In genomic region chr22:26642465-26643367, GRCh38 we compare ENCODE assay signal across 9 cellular contexts. TPM values are rescaled to one million over a fixed set of nuclear protein-coding genes. Genes with fewer than 3 reads are reported as not detected.
DNase-seq lines count a peak whose midpoint lies in the region; ATAC-seq, FAIRE-seq and TF ChIP-seq lines count a peak whose summit lies in the region.
"Had no signal": no experiment of that assay in that cellular context is flagged by ENCODE, and none has a peak within 500 bp of the region (broad histone marks: within the 10 kb centered on the region; RNA-seq: fewer than 3 reads in every experiment).

No MANE protein-coding gene starts in this region.

- TF ChIP-seq POLR2A in HepG2 (IDR thresholded peaks at IDR 0.05; ENCODE audit: insufficient read depth in 1 of 2, low read depth in 2 of 2, low read length in 2 of 2), result no peak

- H3K4me3 ChIP-seq in BLaER1 treated with 17β-estradiol and CSF1 and Interleukin-3, amounts not matched to agents 10 nM and 100 nM, result peak overlapping the region in 2 of 10 experiments; percentile 7 to 9; a peak in 4 of 20 replicates
- H3K4me3 ChIP-seq in Loucy (ENCODE audit: low read length, poor library complexity, severe bottlenecking) (peak overlapping the region; percentile 63), HepG2 (replicated peaks in 1 of 3; ENCODE audit: insufficient read depth in 1 of 3, low read depth in 2 of 3, low read length in 3 of 3) (no peak overlapping the region), BE2C (ENCODE audit: low read depth, low read length) (no peak overlapping the region)

- peak overlapping the region; percentile 29 to 71 (median 63); a peak in 21 of 22 replicates for H3K27ac ChIP-seq in BLaER1 treated with 17β-estradiol and CSF1 and Interleukin-3, amounts not matched to agents 10 nM and 100 nM
- no peak overlapping the region for H3K27ac ChIP-seq in HepG2 (ENCODE audit: extremely low read length, insufficient read depth, low read length)

- DNase-seq in activated T-cell treated with anti-CD3 and anti-CD28 coated beads, Interleukin-2, amount 50 U/mL, for 1 hour, result peak; percentile 78
- DNase-seq in HepG2 (ENCODE audit: low spot score) (no peak), BE2C (no peak)

- WGBS in HepG2 (ENCODE audit: low lambda C conversion rate), result 0% methylated on average over 2 of the region's 8 CpGs

- H3K4me2 ChIP-seq in BLaER1 treated with 17β-estradiol and CSF1 and Interleukin-3, amounts not matched to agents 10 nM and 100 nM, result peak overlapping the region; percentile 66 to 95 (median 86)
- H3K4me2 ChIP-seq in Loucy (ENCODE audit: low read depth, low read length, poor library complexity, severe bottlenecking) (peak overlapping the region; percentile 77), HepG2 (ENCODE audit: low read depth, low read length) (no peak overlapping the region)

- no peaks in the 10 kb centered on the region for H3K36me3 Mint-ChIP-seq in stimulated activated memory B cell treated with anti-CD40 and anti-IgM and Interleukin-4, amounts not matched to agents 10 μg/mL and 1 μg/mL and 100 μg/mL, for 72 hours

- H3K36me3 ChIP-seq in BLaER1 treated with 17β-estradiol and CSF1 and Interleukin-3, amounts not matched to agents 10 nM and 100 nM, result no peaks in the 10 kb centered on the region
- H3K36me3 ChIP-seq in Loucy (ENCODE audit: insufficient read depth, low read length) (no peaks in the 10 kb centered on the region), HepG2 (replicated peaks in 1 of 2; ENCODE audit: control insufficient read depth in 1 of 2, insufficient read depth in 2 of 2, low read length in 2 of 2) (no peaks in the 10 kb centered on the region), BE2C (no peaks in the 10 kb centered on the region)

- no peaks in the 10 kb centered on the region for H3F3A ChIP-seq in Loucy (ENCODE audit: low read depth)

- peaks cover 19% of the 10 kb centered on the region for H3K27me3 Mint-ChIP-seq in stimulated activated memory B cell treated with anti-CD40 and anti-IgM and Interleukin-4, amounts not matched to agents 10 μg/mL and 1 μg/mL and 100 μg/mL, for 72 hours

- intact Hi-C loops in HepG2 (cut with micrococcal nuclease; ENCODE audit: unreplicated experiment), result no loop called here

- TF ChIP-seq EP300 in HepG2 (IDR thresholded peaks at IDR 0.05; ENCODE audit: low read depth in 2 of 2, low read length in 2 of 2) (no peak), HepG2 (CRISPR knock-in tag; IDR thresholded peaks at IDR 0.05; ENCODE audit: borderline replicate concordance) (no peak)

- POLR2A ChIA-PET in HepG2 (lab: Yijun Ruan, JAX), result no interaction called here

- peaks cover 59 to 91% (median 85%) of the 10 kb centered on the region in 10 experiments for H3K4me1 ChIP-seq in BLaER1 treated with 17β-estradiol and CSF1 and Interleukin-3, amounts not matched to agents 10 nM and 100 nM
- peaks cover 59% of the 10 kb centered on the region for H3K4me1 ChIP-seq in Loucy (ENCODE audit: insufficient read depth, low read length, poor library complexity, severe bottlenecking)
- peaks cover 9% of the 10 kb centered on the region for H3K4me1 ChIP-seq in HepG2 (ENCODE audit: insufficient read depth, low read length)
- H3K4me1 ChIP-seq in BE2C, result peaks cover 22% of the 10 kb centered on the region

- CTCF ChIA-PET in HepG2 (lab: Yijun Ruan, JAX; ENCODE audit: low intra/inter-chr PET ratio, low total read pairs), result no interaction called here

- TF ChIP-seq CTCF in Loucy (conservative IDR thresholded peaks at IDR 0.05; ENCODE audit: low read length) (peak; percentile 63), HepG2 (CRISPR knock-in tag; IDR thresholded peaks at IDR 0.05) (no peak), BE2C (IDR thresholded peaks at IDR 0.05; ENCODE audit: low read depth, low read length) (no peak; the same call in 1 of the 2 replicates)

- H2AFZ ChIP-seq in Loucy (ENCODE audit: low read length), result peak overlapping the region; percentile 22
- no peak overlapping the region for H2AFZ ChIP-seq in HepG2 (ENCODE audit: low read length)

- H3K9me2 ChIP-seq in Loucy (replicated peaks; ENCODE audit: low read depth, low read length), result no peaks in the 10 kb centered on the region

- H3K9me3 ChIP-seq in BLaER1 treated with 17β-estradiol and CSF1 and Interleukin-3, amounts not matched to agents 10 nM and 100 nM (replicated peaks in 1 of 11), result no peaks in the 10 kb centered on the region
- H3K9me3 ChIP-seq in Loucy (ENCODE audit: insufficient read depth, low read depth, low read length) (no peaks in the 10 kb centered on the region), HepG2 (ENCODE audit: low read length) (no peaks in the 10 kb centered on the region), BE2C (no peaks in the 10 kb centered on the region)

- ATAC-seq in HepG2, result no peak
- peak; percentile 14 for ATAC-seq in stimulated activated memory B cell treated with anti-CD40 and anti-IgM and Interleukin-4, amounts not matched to agents 10 μg/mL and 1 μg/mL and 100 μg/mL, for 72 hours
- ATAC-seq in GM19463 (IDR thresholded peaks at IDR 0.05; ENCODE audit: unreplicated experiment), result no peak
- no peak for ATAC-seq in GM21529 (IDR thresholded peaks at IDR 0.05; ENCODE audit: unreplicated experiment)

- no peak for TF ChIP-seq RAD21 in HepG2 (CRISPR knock-in tag; IDR thresholded peaks at IDR 0.05)

- BruUV-seq in HepG2 (replicated peaks; lab: Mats Ljungman, UMichigan), result no TSS peak

- no peaks in the 10 kb centered on the region for H3K9me3 Mint-ChIP-seq in stimulated activated memory B cell treated with anti-CD40 and anti-IgM and Interleukin-4, amounts not matched to agents 10 μg/mL and 1 μg/mL and 100 μg/mL, for 72 hours

- peak overlapping the region; percentile 2 to 61 (median 53); a peak in 17 of 22 replicates for H3K9ac ChIP-seq in BLaER1 treated with 17β-estradiol and CSF1 and Interleukin-3, amounts not matched to agents 10 nM and 100 nM
- H3K9ac ChIP-seq in Loucy (ENCODE audit: low read depth, low read length, poor library complexity, severe bottlenecking), result peak overlapping the region; percentile 76
- H3K9ac ChIP-seq in HepG2 (ENCODE audit: insufficient read depth, low read depth, low read length), result no peak overlapping the region

- H4K20me1 ChIP-seq in BLaER1 treated with 17β-estradiol and CSF1 and Interleukin-3, amounts not matched to agents 10 nM and 100 nM, result no peaks in the 10 kb centered on the region
- no peaks in the 10 kb centered on the region for H4K20me1 ChIP-seq in Loucy (ENCODE audit: insufficient read depth, low read length, poor library complexity, severe bottlenecking)
- H4K20me1 ChIP-seq in HepG2 (ENCODE audit: insufficient read depth, low read length), result no peaks in the 10 kb centered on the region; the same call in 1 of the 2 replicates

- no peak overlapping the region for H3K4me3 Mint-ChIP-seq in stimulated activated memory B cell treated with anti-CD40 and anti-IgM and Interleukin-4, amounts not matched to agents 10 μg/mL and 1 μg/mL and 100 μg/mL, for 72 hours

- no peaks in the 10 kb centered on the region for H3K27me3 ChIP-seq in BLaER1 treated with 17β-estradiol and CSF1 and Interleukin-3, amounts not matched to agents 10 nM and 100 nM
- no peaks in the 10 kb centered on the region for H3K27me3 ChIP-seq in Loucy (ENCODE audit: insufficient read depth, low read length, poor library complexity, severe bottlenecking)
- H3K27me3 ChIP-seq in HepG2 (ENCODE audit: control insufficient read depth in 1 of 2, insufficient read depth in 2 of 2, low read length in 2 of 2), result peaks cover 7 to 79% of the 10 kb centered on the region in 2 experiments; a peak in 3 of 5 replicates
- no peaks in the 10 kb centered on the region for H3K27me3 ChIP-seq in BE2C

- H3K27ac Mint-ChIP-seq in stimulated activated memory B cell treated with anti-CD40 and anti-IgM and Interleukin-4, amounts not matched to agents 10 μg/mL and 1 μg/mL and 100 μg/mL, for 72 hours, result peak overlapping the region; percentile 86

- no peaks in the 10 kb centered on the region for H3K79me2 ChIP-seq in Loucy (ENCODE audit: insufficient read depth, low read length)
- no peaks in the 10 kb centered on the region for H3K79me2 ChIP-seq in HepG2 (ENCODE audit: insufficient read depth, low read length)

- in situ Hi-C loops in HepG2 (cut with HindIII; ENCODE audit: extremely low pct_ligation_motif_present, low pct_unique_long_range_greater_than_20kb), result no loop called here

- no peak for FAIRE-seq in HepG2 (lab: Jason Lieb, UNC)
- FAIRE-seq: colon had no signal

- H3K4me1 Mint-ChIP-seq in stimulated activated memory B cell treated with anti-CD40 and anti-IgM and Interleukin-4, amounts not matched to agents 10 μg/mL and 1 μg/mL and 100 μg/mL, for 72 hours, result peaks cover 21% of the 10 kb centered on the region

RNA-seq across cellular contexts. Expression of gene MIAT, which starts 14.7 kb away (rescaled TPM):
- 0.04 TPM in 1 of 2 replicates, not detected in the other for total RNA-seq in HepG2 (2016; rRNA removed; fragmentation: Illumina TruSeq; extraction: Trizol)
- total RNA-seq in HepG2 (2016; cell fraction: cytosol; rRNA removed; fragmentation: Illumina TruSeq; extraction: Trizol; ENCODE audit: low read depth), result not detected in 2 replicates
- 0.03 and 0.06 TPM in 2 replicates for total RNA-seq in HepG2 (2016; cell fraction: insoluble cytoplasmic fraction; rRNA removed; fragmentation: Illumina TruSeq; extraction: Trizol)
- total RNA-seq in HepG2 (2016; cell fraction: membrane; rRNA removed; fragmentation: Illumina TruSeq; extraction: Trizol), result 0.03 TPM in 2 replicates
- total RNA-seq in HepG2 (2016; cell fraction: nucleus; rRNA removed; fragmentation: Illumina TruSeq; extraction: Trizol), result 0.22 TPM in 2 replicates
- polyA plus RNA-seq in HepG2 (2011; rRNA removed), result under 0.01 TPM in 1 of 2 replicates, not detected in the other
- polyA plus RNA-seq in HepG2 (2011; cell fraction: cytosol; rRNA removed), result 0.01 TPM in 1 of 2 replicates, not detected in the other
- 0.02 and 0.03 TPM in 2 replicates for polyA plus RNA-seq in HepG2 (2011; cell fraction: nucleus; rRNA removed)
- polyA plus RNA-seq in HepG2 (2012), result not detected in 2 replicates
- not detected in 2 replicates for polyA plus RNA-seq in HepG2 (2016; cell fraction: cytosol; fragmentation: Illumina TruSeq; extraction: Trizol; ENCODE audit: low read depth)
- not detected in 2 replicates for polyA plus RNA-seq in HepG2 (2016; cell fraction: insoluble cytoplasmic fraction; fragmentation: Illumina TruSeq; extraction: Trizol; ENCODE audit: low read depth)
- polyA plus RNA-seq in HepG2 (2016; cell fraction: membrane; fragmentation: Illumina TruSeq; extraction: Trizol; ENCODE audit: low read depth), result not detected in 2 replicates
- polyA plus RNA-seq in HepG2 (2016; cell fraction: nucleus; fragmentation: Illumina TruSeq; extraction: Trizol; ENCODE audit: insufficient read depth, low read depth), result not detected in 2 replicates
- 0.02 and 0.14 TPM in 2 replicates for polyA minus RNA-seq in HepG2 (2011; rRNA and poly(A)+ RNA removed; ENCODE audit: low replicate concordance)
- polyA minus RNA-seq in HepG2 (2011; cell fraction: cytosol; rRNA and poly(A)+ RNA removed), result not detected in 2 replicates
- polyA minus RNA-seq in HepG2 (2011; cell fraction: nucleus; rRNA and poly(A)+ RNA removed), result 0.13 and 0.25 TPM in 2 replicates
- polyA plus RNA-seq in BE2C (2012; ENCODE audit: insufficient read depth, insufficient read length, low read depth), result 6.1 TPM

RNA-seq across cellular contexts. Expression of gene CRYBA4, which starts 21.0 kb away (rescaled TPM):
- total RNA-seq in HepG2 (2016; rRNA removed; fragmentation: Illumina TruSeq; extraction: Trizol), result not detected in 2 replicates
- total RNA-seq in HepG2 (2016; cell fraction: cytosol; rRNA removed; fragmentation: Illumina TruSeq; extraction: Trizol; ENCODE audit: low read depth), result not detected in 2 replicates
- total RNA-seq in HepG2 (2016; cell fraction: insoluble cytoplasmic fraction; rRNA removed; fragmentation: Illumina TruSeq; extraction: Trizol), result not detected in 2 replicates
- total RNA-seq in HepG2 (2016; cell fraction: membrane; rRNA removed; fragmentation: Illumina TruSeq; extraction: Trizol), result not detected in 2 replicates
- not detected in 2 replicates for total RNA-seq in HepG2 (2016; cell fraction: nucleus; rRNA removed; fragmentation: Illumina TruSeq; extraction: Trizol)
- polyA plus RNA-seq in HepG2 (2011; rRNA removed), result not detected in 2 replicates
- not detected in 2 replicates for polyA plus RNA-seq in HepG2 (2011; cell fraction: cytosol; rRNA removed)
- not detected in 2 replicates for polyA plus RNA-seq in HepG2 (2011; cell fraction: nucleus; rRNA removed)
- polyA plus RNA-seq in HepG2 (2012), result not detected in 2 replicates
- polyA plus RNA-seq in HepG2 (2016; cell fraction: cytosol; fragmentation: Illumina TruSeq; extraction: Trizol; ENCODE audit: low read depth), result not detected in 2 replicates
- not detected in 2 replicates for polyA plus RNA-seq in HepG2 (2016; cell fraction: insoluble cytoplasmic fraction; fragmentation: Illumina TruSeq; extraction: Trizol; ENCODE audit: low read depth)
- polyA plus RNA-seq in HepG2 (2016; cell fraction: membrane; fragmentation: Illumina TruSeq; extraction: Trizol; ENCODE audit: low read depth), result not detected in 2 replicates
- not detected in 2 replicates for polyA plus RNA-seq in HepG2 (2016; cell fraction: nucleus; fragmentation: Illumina TruSeq; extraction: Trizol; ENCODE audit: insufficient read depth, low read depth)
- not detected in 2 replicates for polyA minus RNA-seq in HepG2 (2011; rRNA and poly(A)+ RNA removed; ENCODE audit: low replicate concordance)
- polyA minus RNA-seq in HepG2 (2011; cell fraction: cytosol; rRNA and poly(A)+ RNA removed), result not detected in 2 replicates
- polyA minus RNA-seq in HepG2 (2011; cell fraction: nucleus; rRNA and poly(A)+ RNA removed), result not detected in 2 replicates
- polyA plus RNA-seq in BE2C (2012; ENCODE audit: insufficient read depth, insufficient read length, low read depth), result 1.7 TPM

RNA-seq across cellular contexts. Expression of gene CRYBB1, which starts 24.9 kb away (rescaled TPM):
- not detected in 2 replicates for total RNA-seq in HepG2 (2016; rRNA removed; fragmentation: Illumina TruSeq; extraction: Trizol)
- not detected in 2 replicates for total RNA-seq in HepG2 (2016; cell fraction: cytosol; rRNA removed; fragmentation: Illumina TruSeq; extraction: Trizol; ENCODE audit: low read depth)
- not detected in 2 replicates for total RNA-seq in HepG2 (2016; cell fraction: insoluble cytoplasmic fraction; rRNA removed; fragmentation: Illumina TruSeq; extraction: Trizol)
- not detected in 2 replicates for total RNA-seq in HepG2 (2016; cell fraction: membrane; rRNA removed; fragmentation: Illumina TruSeq; extraction: Trizol)
- total RNA-seq in HepG2 (2016; cell fraction: nucleus; rRNA removed; fragmentation: Illumina TruSeq; extraction: Trizol), result not detected in 2 replicates
- not detected in 2 replicates for polyA plus RNA-seq in HepG2 (2011; rRNA removed)
- not detected in 2 replicates for polyA plus RNA-seq in HepG2 (2011; cell fraction: cytosol; rRNA removed)
- not detected in 2 replicates for polyA plus RNA-seq in HepG2 (2011; cell fraction: nucleus; rRNA removed)
- polyA plus RNA-seq in HepG2 (2012), result not detected in 2 replicates
- polyA plus RNA-seq in HepG2 (2016; cell fraction: cytosol; fragmentation: Illumina TruSeq; extraction: Trizol; ENCODE audit: low read depth), result not detected in 2 replicates
- not detected in 2 replicates for polyA plus RNA-seq in HepG2 (2016; cell fraction: insoluble cytoplasmic fraction; fragmentation: Illumina TruSeq; extraction: Trizol; ENCODE audit: low read depth)
- not detected in 2 replicates for polyA plus RNA-seq in HepG2 (2016; cell fraction: membrane; fragmentation: Illumina TruSeq; extraction: Trizol; ENCODE audit: low read depth)
- polyA plus RNA-seq in HepG2 (2016; cell fraction: nucleus; fragmentation: Illumina TruSeq; extraction: Trizol; ENCODE audit: insufficient read depth, low read depth), result not detected in 2 replicates
- polyA minus RNA-seq in HepG2 (2011; rRNA and poly(A)+ RNA removed; ENCODE audit: low replicate concordance), result not detected in 2 replicates
- not detected in 2 replicates for polyA minus RNA-seq in HepG2 (2011; cell fraction: cytosol; rRNA and poly(A)+ RNA removed)
- not detected in 2 replicates for polyA minus RNA-seq in HepG2 (2011; cell fraction: nucleus; rRNA and poly(A)+ RNA removed)
- polyA plus RNA-seq in BE2C (2012; ENCODE audit: insufficient read depth, insufficient read length, low read depth), result 0.71 TPM

RNA-seq across cellular contexts. Expression of gene TPST2, which starts 52.8 kb away (rescaled TPM):
- 9.2 and 15.2 TPM in 2 replicates for total RNA-seq in HepG2 (2016; rRNA removed; fragmentation: Illumina TruSeq; extraction: Trizol)
- 10.0 and 10.4 TPM in 2 replicates for total RNA-seq in HepG2 (2016; cell fraction: cytosol; rRNA removed; fragmentation: Illumina TruSeq; extraction: Trizol; ENCODE audit: low read depth)
- 7.8 and 13.5 TPM in 2 replicates for total RNA-seq in HepG2 (2016; cell fraction: insoluble cytoplasmic fraction; rRNA removed; fragmentation: Illumina TruSeq; extraction: Trizol)
- total RNA-seq in HepG2 (2016; cell fraction: membrane; rRNA removed; fragmentation: Illumina TruSeq; extraction: Trizol), result 17.6 and 23.3 TPM in 2 replicates
- total RNA-seq in HepG2 (2016; cell fraction: nucleus; rRNA removed; fragmentation: Illumina TruSeq; extraction: Trizol), result 10.0 and 10.8 TPM in 2 replicates
- 23.8 and 29.5 TPM in 2 replicates for polyA plus RNA-seq in HepG2 (2011; rRNA removed)
- 27.5 and 32.7 TPM in 2 replicates for polyA plus RNA-seq in HepG2 (2011; cell fraction: cytosol; rRNA removed)
- 21.6 and 24.3 TPM in 2 replicates for polyA plus RNA-seq in HepG2 (2011; cell fraction: nucleus; rRNA removed)
- polyA plus RNA-seq in HepG2 (2012), result 9.2 and 17.3 TPM in 2 replicates
- 13.1 and 15.0 TPM in 2 replicates for polyA plus RNA-seq in HepG2 (2016; cell fraction: cytosol; fragmentation: Illumina TruSeq; extraction: Trizol; ENCODE audit: low read depth)
- 10.0 and 11.2 TPM in 2 replicates for polyA plus RNA-seq in HepG2 (2016; cell fraction: insoluble cytoplasmic fraction; fragmentation: Illumina TruSeq; extraction: Trizol; ENCODE audit: low read depth)
- 19.3 and 21.6 TPM in 2 replicates for polyA plus RNA-seq in HepG2 (2016; cell fraction: membrane; fragmentation: Illumina TruSeq; extraction: Trizol; ENCODE audit: low read depth)
- polyA plus RNA-seq in HepG2 (2016; cell fraction: nucleus; fragmentation: Illumina TruSeq; extraction: Trizol; ENCODE audit: insufficient read depth, low read depth), result 16.7 and 18.4 TPM in 2 replicates
- 13.6 and 45.9 TPM in 2 replicates for polyA minus RNA-seq in HepG2 (2011; rRNA and poly(A)+ RNA removed; ENCODE audit: low replicate concordance)
- polyA minus RNA-seq in HepG2 (2011; cell fraction: cytosol; rRNA and poly(A)+ RNA removed), result 10.1 and 10.6 TPM in 2 replicates
- 11.7 and 12.1 TPM in 2 replicates for polyA minus RNA-seq in HepG2 (2011; cell fraction: nucleus; rRNA and poly(A)+ RNA removed)
- polyA plus RNA-seq in BE2C (2012; ENCODE audit: insufficient read depth, insufficient read length, low read depth), result 23.5 TPM
